Comparison of ENCODE assay signal across 29 cellular contexts in genomic region chr15:62363913-62364312, GRCh38.
"Had no signal": no experiment of that assay in that cellular context is flagged by ENCODE, and none has a peak within 500 bp of the region (broad histone marks: within the 10 kb centered on the region; RNA-seq: fewer than 3 reads in every experiment).

No MANE protein-coding gene starts in this region.

- H3K9me3 ChIP-seq: ascending aorta had no signal

- DNase-seq: activated B cell treated with CpG ODN at 0.5 μM for 24 hours; activated CD4-positive, alpha-beta memory T cell treated with anti-CD3 and anti-CD28 coated beads for 36 hours; activated CD4-positive, alpha-beta T cell treated with anti-CD3 and anti-CD28 coated beads for 4 hours; activated CD4-positive, alpha-beta T cell treated with anti-CD3 and anti-CD28 coated beads, Interleukin-2, amount 10 ng/mL, durations not matched to agents 24 days and 14 days; activated CD4-positive, alpha-beta T cell treated with anti-CD3 and anti-CD28 coated beads, Interleukin-2, amount 50 U/mL, for 1 hour; activated CD4-positive, alpha-beta T cell treated with anti-CD3 and anti-CD28 coated beads, Interleukin-2, amount 50 U/mL, for 4 hours; activated CD4-positive, CD25-positive, alpha-beta regulatory T cell treated with anti-CD3 and anti-CD28 coated beads, Interleukin-2, amount 50 U/mL, for 72 hours; activated CD8-positive, alpha-beta memory T cell treated with anti-CD3 and anti-CD28 coated beads, Interleukin-2, amount 10 ng/mL, durations not matched to agents 7 days and 5 days; activated CD8-positive, alpha-beta memory T cell treated with anti-CD3 and anti-CD28 coated beads, Interleukin-2, amount 50 U/mL, for 48 hours; activated CD8-positive, alpha-beta T cell treated with anti-CD3 and anti-CD28 coated beads for 36 hours; activated effector memory CD4-positive, alpha-beta T cell treated with Interleukin-2 at 50 U/mL for 16 hours; activated gamma-delta T cell; activated naive CD4-positive, alpha-beta T cell treated with anti-CD3 and anti-CD28 coated beads, Interleukin-2, amount 10 ng/mL, durations not matched to agents 7 days and 5 days; activated naive CD4-positive, alpha-beta T cell treated with Interleukin-2 at 50 U/mL for 16 hours; activated naive CD8-positive, alpha-beta T cell treated with anti-CD3 and anti-CD28 coated beads, Interleukin-2, amount 10 ng/mL, durations not matched to agents 7 days and 5 days; activated naive CD8-positive, alpha-beta T cell treated with anti-CD3 and anti-CD28 coated beads, Interleukin-2, amount 50 U/mL, for 24 hours; activated T-cell treated with anti-CD3 and anti-CD28 coated beads, Interleukin-2, amount 50 U/mL, for 24 hours; activated T-cell treated with anti-CD3 and anti-CD28 coated beads, Interleukin-2, amount 50 U/mL, for 48 hours; amygdala; anterior cingulate cortex; caudate nucleus; cerebellar nuclear complex; T-helper 2 cell; T-helper 9 cell had no signal

- FAIRE-seq: bronchial epithelial cell, TTC549 had no signal

- H3K36me3 ChIP-seq: ascending aorta, cardiac muscle cell had no signal

- H3K27me3 ChIP-seq: ascending aorta had no signal

- ATAC-seq: activated CD8-positive, alpha-beta memory T cell treated with anti-CD3 and anti-CD28 coated beads, Interleukin-2, amount 10 ng/mL, durations not matched to agents 7 days and 5 days; activated CD8-positive, alpha-beta T cell treated with anti-CD3 and anti-CD28 coated beads for 36 hours; activated naive CD8-positive, alpha-beta T cell treated with anti-CD3 and anti-CD28 coated beads, Interleukin-2, amount 50 U/mL, for 24 hours had no signal

- H3K27ac ChIP-seq: ascending aorta, cardiac muscle cell, VCaP had no signal

- H3K4me3 ChIP-seq: ascending aorta, cardiac muscle cell had no signal
